ENCODE assay signal across 13 cellular contexts in the genomic region with DNA sequence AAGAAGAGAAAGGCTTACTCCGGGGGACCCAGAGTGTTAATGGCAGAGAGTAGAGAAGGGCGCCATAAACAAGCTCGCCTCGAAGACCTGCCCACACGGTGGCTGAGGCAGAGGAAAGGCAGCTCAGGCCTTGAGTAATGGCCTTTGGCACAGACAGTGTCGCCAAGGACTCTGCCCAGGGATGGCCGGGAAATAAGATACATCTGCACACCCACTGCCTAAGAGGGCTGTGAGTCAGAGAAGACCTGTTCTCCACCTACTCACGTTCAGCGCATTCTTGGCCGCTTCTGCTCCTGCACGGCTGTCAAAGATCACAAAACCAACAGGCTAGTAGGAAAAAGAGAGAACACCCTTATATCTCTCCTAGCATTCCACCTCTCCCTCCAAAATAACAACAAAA. TPM values are rescaled to one million over a fixed set of nuclear protein-coding genes. Genes with fewer than 3 reads are reported as not detected.
DNase-seq lines count a peak whose midpoint lies in the region; ATAC-seq and TF ChIP-seq lines count a peak whose summit lies in the region.
"Had no signal": no experiment of that assay in that cellular context is flagged by ENCODE, and none has a peak within 500 bp of the region (broad histone marks: within the 10 kb centered on the region; RNA-seq: fewer than 3 reads in every experiment).

No MANE protein-coding gene starts in this region.

- H3K4me3 ChIP-seq in cardiac muscle cell: no peak overlapping the region
- peak overlapping the region in 1 of 4 donors; percentile 8 for H3K4me3 ChIP-seq in sigmoid colon
- H3K4me3 ChIP-seq in esophagus squamous epithelium: no peak overlapping the region

- no peak overlapping the region for H4K8ac ChIP-seq in H9 (replicated peaks; ENCODE audit: insufficient read length, low read depth, low read length)

- H3K9ac ChIP-seq in H9 (ENCODE audit: extremely low read depth, insufficient read length, low read length): no peak overlapping the region

- no peak overlapping the region for H3T11ph ChIP-seq in H9 (ENCODE audit: low read length)

- H3K4ac ChIP-seq in H9 (ENCODE audit: low read depth, low read length): no peak overlapping the region

- H3K27me3 ChIP-seq in H9 (ENCODE audit: insufficient read depth, low read length): no peaks in the 10 kb centered on the region
- H3K27me3 ChIP-seq in cardiac muscle cell: no peaks in the 10 kb centered on the region
- H3K27me3 ChIP-seq in sigmoid colon: no peaks in the 10 kb centered on the region
- peaks cover 0 to 16% (median 0%) of the 10 kb centered on the region in 4 donors for H3K27me3 ChIP-seq in esophagus squamous epithelium

- H3K9me3 Mint-ChIP-seq in H9: no peaks in the 10 kb centered on the region
- H3K9me3 Mint-ChIP-seq: activated T-cell treated with anti-CD3 and anti-CD28 coated beads, Interleukin-2, amount 50 U/mL, for 4 hours had no signal

- TF ChIP-seq POLR2A in sigmoid colon (IDR thresholded peaks at IDR 0.05): peak in 1 of 2 donors; percentile 7
- no peak for TF ChIP-seq POLR2A in esophagus squamous epithelium (IDR thresholded peaks at IDR 0.05)

- H3K79me2 ChIP-seq in H9 (ENCODE audit: insufficient read depth, low read length): peaks cover 22% of the 10 kb centered on the region; the same call in 1 of the 2 replicates

- peak in 2 of 4 donors; percentile 70 to 82 for TF ChIP-seq EP300 in sigmoid colon (IDR thresholded peaks at IDR 0.05)

- no peak overlapping the region for H2AFZ ChIP-seq in H9 (ENCODE audit: low read length)

- no peak overlapping the region for H3K14ac ChIP-seq in H9 (ENCODE audit: insufficient read depth, low read length)

- no peak overlapping the region for H4K5ac ChIP-seq in H9 (ENCODE audit: insufficient read length, low read depth, low read length)

- H2BK15ac ChIP-seq in H9 (ENCODE audit: low read depth, low read length): no peak overlapping the region

- H3K36me3 Mint-ChIP-seq in H9 (ENCODE audit: insufficient read depth in 1 of 3, low read depth in 3 of 3): peaks cover 41 to 80% (median 48%) of the 10 kb centered on the region in 3 experiments; a peak in 6 of 7 replicates

- H4K20me1 ChIP-seq in H9 (ENCODE audit: control insufficient read depth, insufficient read depth, insufficient read length): no peaks in the 10 kb centered on the region

- H2BK120ac ChIP-seq in H9 (ENCODE audit: low read depth, low read length, poor library complexity, severe bottlenecking): no peak overlapping the region

- no peak overlapping the region for H3K4me3 Mint-ChIP-seq in H9
- H3K4me3 Mint-ChIP-seq: activated T-cell treated with anti-CD3 and anti-CD28 coated beads, Interleukin-2, amount 50 U/mL, for 4 hours had no signal

- H3K18ac ChIP-seq in H9 (ENCODE audit: insufficient read length, low read depth, low read length): no peak overlapping the region

- intact Hi-C loops in sigmoid colon (cut with DNase I) (no loop called here), esophagus squamous epithelium (cut with DNase I) (no loop called here)

- ATAC-seq in GM19463 (IDR thresholded peaks at IDR 0.05; ENCODE audit: unreplicated experiment): no peak
- ATAC-seq: activated T-cell treated with anti-CD3 and anti-CD28 coated beads, Interleukin-2, amount 50 U/mL, for 4 hours had no signal

- peaks cover 27 to 32% of the 10 kb centered on the region in 2 experiments for H3K4me1 Mint-ChIP-seq in H9

- H3K36me3 ChIP-seq in cardiac muscle cell (peaks cover 21% of the 10 kb centered on the region), sigmoid colon (peaks cover 0 to 6% (median 2%) of the 10 kb centered on the region in 4 donors), esophagus squamous epithelium (no peaks in the 10 kb centered on the region)

- no peak overlapping the region for H3K56ac ChIP-seq in H9 (ENCODE audit: insufficient read length, low read depth, low read length)

- TF ChIP-seq CTCF in H9 (conservative IDR thresholded peaks at IDR 0.05) (no peak), cardiac muscle cell (IDR thresholded peaks at IDR 0.05; ENCODE audit: low read depth, low read length) (no peak), sigmoid colon (IDR thresholded peaks at IDR 0.05) (no peak), esophagus squamous epithelium (IDR thresholded peaks at IDR 0.05) (no peak)

- H3K79me1 ChIP-seq in H9 (ENCODE audit: insufficient read depth, low read depth, low read length, poor library complexity, severe bottlenecking): peaks cover 5% of the 10 kb centered on the region

- H4K91ac ChIP-seq in H9 (ENCODE audit: insufficient read length, low read depth, low read length): no peak overlapping the region

- no peak for DNase-seq in H9
- peak; percentile 4 for DNase-seq in amniotic stem cell (lab: John Stamatoyannopoulos, UW)
- DNase-seq in cardiac muscle cell (ENCODE audit: low read depth in 1 of 2, low spot score in 1 of 2): peak in 1 of 2 donors; percentile 32
- peak; percentile 94 for DNase-seq in sigmoid colon
- DNase-seq in esophagus squamous epithelium (lab: John Stamatoyannopoulos, UW): no peak
- DNase-seq in globus pallidus (ENCODE audit: low spot score): no peak
- DNase-seq in SKM-1 treated with dmso at 0.1 percent for 144 hours (lab: John Stamatoyannopoulos, UW; ENCODE audit: unreplicated experiment): no peak
- DNase-seq: activated CD4-positive, CD25-positive, alpha-beta regulatory T cell treated with anti-CD3 and anti-CD28 coated beads, Interleukin-2, amount 50 U/mL, for 72 hours; activated T-cell treated with anti-CD3 and anti-CD28 coated beads, Interleukin-2, amount 50 U/mL, for 4 hours; caudate nucleus; NCI-H345; SHP77 had no signal

- H2BK12ac ChIP-seq in H9 (ENCODE audit: insufficient read length, low read depth, low read length): no peak overlapping the region

- H3K27ac Mint-ChIP-seq in H9: peak overlapping the region in 2 of 3 experiments; percentile 33 to 68; a peak in 1 of 7 replicates

- no peak overlapping the region for H3K23ac ChIP-seq in H9 (ENCODE audit: insufficient read length, low read depth, low read length)

- no peak overlapping the region for H3K27ac ChIP-seq in H9 (ENCODE audit: insufficient read length, low read depth, low read length)
- H3K27ac ChIP-seq in cardiac muscle cell: peak overlapping the region; percentile 23
- H3K27ac ChIP-seq in sigmoid colon: peak overlapping the region; percentile 80 to 90 (median 86)
- H3K27ac ChIP-seq in esophagus squamous epithelium: peak overlapping the region in 2 of 4 donors; percentile 39 to 69

- no peak overlapping the region for H2AK5ac ChIP-seq in H9 (ENCODE audit: insufficient read length, low read length)

- no peak overlapping the region for H2BK5ac ChIP-seq in H9 (ENCODE audit: insufficient read length, low read length)

- no peak overlapping the region for H2BK20ac ChIP-seq in H9 (ENCODE audit: low read depth, low read length, poor library complexity, severe bottlenecking)

- no peak overlapping the region for H3K4me2 ChIP-seq in H9 (ENCODE audit: insufficient read depth, insufficient read length, low read length)

- H3K9me3 ChIP-seq in H9 (ENCODE audit: control insufficient read depth, low read depth, low read length) (no peaks in the 10 kb centered on the region), cardiac muscle cell (ENCODE audit: low read depth) (no peaks in the 10 kb centered on the region), sigmoid colon (no peaks in the 10 kb centered on the region), esophagus squamous epithelium (no peaks in the 10 kb centered on the region)

- H3K4me1 ChIP-seq in H9 (ENCODE audit: insufficient read depth, low read length): no peaks in the 10 kb centered on the region; the same call in 1 of the 2 replicates
- H3K4me1 ChIP-seq in cardiac muscle cell (ENCODE audit: low read depth): peaks cover 17% of the 10 kb centered on the region
- H3K4me1 ChIP-seq in sigmoid colon: peaks cover 0 to 84% (median 74%) of the 10 kb centered on the region in 4 donors
- H3K4me1 ChIP-seq in esophagus squamous epithelium: peaks cover 0 to 5% (median 4%) of the 10 kb centered on the region in 3 donors

- no CpG with 5 or more reads among the region's 11 CpGs for WGBS in H9 (ENCODE audit: extremely low coverage, insufficient read length, low lambda C conversion rate)
- 75 to 83% methylated on average over 11 of the region's 11 CpGs for WGBS in sigmoid colon, 2 donors
- WGBS in esophagus squamous epithelium, 2 donors: 41 to 67% methylated on average over 10 to 11 of the region's 11 CpGs

- H3K23me2 ChIP-seq in H9 (ENCODE audit: insufficient read length, low read depth, low read length, poor library complexity, severe bottlenecking): no peaks in the 10 kb centered on the region

- no peaks in the 10 kb centered on the region for H3K27me3 Mint-ChIP-seq in H9 (ENCODE audit: low read depth)

RNA-seq across cellular contexts. Expression of a gene that starts 26.2 kb away (rescaled TPM):
- 181 and 185 TPM in 2 replicates for total RNA-seq in H9 (2021)
- total RNA-seq in cardiac muscle cell: 18.4 and 35.4 TPM in 2 replicates
- polyA plus RNA-seq in cardiac muscle cell: 213 and 223 TPM in 2 replicates
- 10 to 100 TPM; 22.1 to 58.2 (median 23.6) TPM for total RNA-seq in sigmoid colon
- polyA plus RNA-seq in sigmoid colon: 1 to 10 TPM in 2 of 3 donors, under 1 TPM in 1; 0.69 to 7.3 (median 4.8) TPM
- total RNA-seq in esophagus squamous epithelium: 1 to 10 TPM in 2 of 4 donors, under 1 TPM in 1, not detected in 1; 0.75 to 5.0 (median 1.3) TPM

Comparison
In these comparisons a context has a peak if more than half of its experiments do, and no peak if none do; other contexts are left out.
1. DNase-seq: peak in amniotic stem cell (single experiment) and sigmoid colon (single experiment); none in H9 (single experiment), esophagus squamous epithelium (single experiment), globus pallidus (single experiment) and SKM-1 treated with dmso at 0.1 percent for 144 hours (single experiment).